Comparison of ENCODE assay signal across 27 cellular contexts in the genomic region with DNA sequence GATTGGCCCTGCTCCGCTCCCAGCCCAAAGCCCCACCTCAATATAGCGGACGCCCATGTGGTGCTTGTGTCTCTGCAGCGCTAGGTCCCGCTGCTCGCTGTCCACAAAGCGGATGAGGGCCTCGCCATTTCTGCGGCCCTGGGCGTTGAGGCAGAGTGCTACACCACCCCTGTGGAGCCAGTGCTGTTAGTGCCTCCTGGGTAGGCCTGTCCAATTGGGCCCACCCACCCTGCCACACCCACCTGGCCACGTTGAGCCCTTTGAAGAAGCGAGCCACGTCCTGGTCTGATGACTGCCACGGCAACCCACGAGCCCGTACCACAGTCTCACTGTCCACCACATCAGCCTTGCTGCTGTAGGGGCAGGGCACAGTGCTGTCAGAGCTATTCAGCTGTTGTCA. TPM values are rescaled to one million over a fixed set of nuclear protein-coding genes. Genes with fewer than 3 reads are reported as not detected.
DNase-seq lines count a peak whose midpoint lies in the region; ATAC-seq and TF ChIP-seq lines count a peak whose summit lies in the region.
"Had no signal": no experiment of that assay in that cellular context is flagged by ENCODE, and none has a peak within 500 bp of the region (broad histone marks: within the 10 kb centered on the region; RNA-seq: fewer than 3 reads in every experiment).

No MANE protein-coding gene starts in this region.

- H3K27ac Mint-ChIP-seq in activated CD4-positive, alpha-beta T cell treated with anti-CD3 and anti-CD28 coated beads, Interleukin-2, amount 10 ng/mL, durations not matched to agents 24 days and 14 days: no peak overlapping the region
- peak overlapping the region; percentile 43 for H3K27ac Mint-ChIP-seq in T-helper 17 cell
- H3K27ac Mint-ChIP-seq: activated naive CD4-positive, alpha-beta T cell treated with anti-CD3 and anti-CD28 coated beads for 36 hours; mesothelial cell of epicardium; nephron progenitor cell had no signal

- ATAC-seq in T-helper 17 cell: no peak
- no peak for ATAC-seq in right lobe of liver
- ATAC-seq in sciatic nerve: no peak
- ATAC-seq: CD8-positive, alpha-beta T cell; esophagus mucosa; left lung had no signal

- no peaks in the 10 kb centered on the region for H3K79me2 ChIP-seq in MM.1S (ENCODE audit: low read length)

- H3F3A ChIP-seq in MM.1S (ENCODE audit: insufficient read depth, low read length): peaks cover 16% of the 10 kb centered on the region

- POLR2A ChIA-PET in HEK293T (lab: Yijun Ruan, JAX): interaction anchor here (1.0 kb wide), 1 partner anchor 147 kb away, joined by 3 read pairs; a partner anchor contains a TSS

- H3K4me3 ChIP-seq in right lobe of liver (no peak overlapping the region), MM.1S (ENCODE audit: low read length) (no peak overlapping the region)
- H3K4me3 ChIP-seq: breast epithelium, coronary artery, left lung, transverse colon had no signal

- H3K4me1 ChIP-seq in right lobe of liver (peaks cover 0 to 35% (median 18%) of the 10 kb centered on the region in 4 donors), MM.1S (ENCODE audit: low read length) (peaks cover 15% of the 10 kb centered on the region)
- H3K4me1 ChIP-seq: breast epithelium had no signal

- H3K36me3 Mint-ChIP-seq in activated CD4-positive, alpha-beta T cell treated with anti-CD3 and anti-CD28 coated beads, Interleukin-2, amount 10 ng/mL, durations not matched to agents 24 days and 14 days (ENCODE audit: low read depth): peaks cover 20% of the 10 kb centered on the region
- H3K36me3 Mint-ChIP-seq in T-helper 17 cell (ENCODE audit: low read depth): no peaks in the 10 kb centered on the region

- H3K27me3 Mint-ChIP-seq in activated CD4-positive, alpha-beta T cell treated with anti-CD3 and anti-CD28 coated beads, Interleukin-2, amount 10 ng/mL, durations not matched to agents 24 days and 14 days: peaks cover 2% of the 10 kb centered on the region
- H3K27me3 Mint-ChIP-seq in T-helper 17 cell: no peaks in the 10 kb centered on the region
- H3K27me3 Mint-ChIP-seq: effector memory CD8-positive, alpha-beta T cell had no signal

- TF ChIP-seq CTCF in right lobe of liver (IDR thresholded peaks at IDR 0.05): no peak
- TF ChIP-seq CTCF in MM.1S (IDR thresholded peaks at IDR 0.05; ENCODE audit: low read length): no peak

- H3K36me3 ChIP-seq in right lobe of liver (peaks cover 0 to 51% (median 25%) of the 10 kb centered on the region in 4 donors), MM.1S (replicated peaks; ENCODE audit: insufficient read depth, low read length) (no peaks in the 10 kb centered on the region)
- H3K36me3 ChIP-seq: breast epithelium, transverse colon had no signal

- H3K9me2 ChIP-seq in MM.1S (replicated peaks; ENCODE audit: insufficient read depth, low read length): no peaks in the 10 kb centered on the region
- H3K9me2 ChIP-seq: SK-N-SH had no signal

- intact Hi-C loops in activated CD4-positive, alpha-beta T cell treated with anti-CD3 and anti-CD28 coated beads, Interleukin-2, amount 10 ng/mL, durations not matched to agents 24 days and 14 days (cut with micrococcal nuclease): no loop called here
- intact Hi-C loops in right lobe of liver (cut with DNase I): loop anchor here (10.0 kb wide), 2 partner anchors 148 to 158 kb away; a partner anchor contains a TSS
- intact Hi-C loops in sciatic nerve (cut with DNase I): loop anchor here (10.0 kb wide), 1 partner anchor 148 kb away; a partner anchor contains a TSS

- H3K4me3 Mint-ChIP-seq in activated CD4-positive, alpha-beta T cell treated with anti-CD3 and anti-CD28 coated beads, Interleukin-2, amount 10 ng/mL, durations not matched to agents 24 days and 14 days: no peak overlapping the region
- H3K4me3 Mint-ChIP-seq in T-helper 17 cell: no peak overlapping the region
- H3K4me3 Mint-ChIP-seq: activated naive CD4-positive, alpha-beta T cell treated with anti-CD3 and anti-CD28 coated beads for 36 hours; CD8-positive, alpha-beta T cell; effector memory CD8-positive, alpha-beta T cell; mesothelial cell of epicardium; nephron progenitor cell had no signal

- CTCF ChIA-PET in HEK293T (lab: Yijun Ruan, JAX): no interaction called here

- WGBS in right lobe of liver (ENCODE audit: insufficient coverage, low coverage, low lambda C conversion rate, missing lambda C conversion rate): no CpG with 5 or more reads among the region's 16 CpGs

- H3K27ac ChIP-seq in right lobe of liver (no peak overlapping the region), MM.1S (ENCODE audit: low read length) (no peak overlapping the region)
- H3K27ac ChIP-seq: coronary artery, left lung, WERI-Rb-1 had no signal

- peak; percentile 59 for DNase-seq in activated CD4-positive, alpha-beta T cell treated with anti-CD3 and anti-CD28 coated beads, Interleukin-2, amount 10 ng/mL, durations not matched to agents 24 days and 14 days
- DNase-seq in activated CD4-positive, alpha-beta T cell treated with anti-CD3 and anti-CD28 coated beads, Interleukin-2, amount 50 U/mL, for 48 hours: no peak
- no peak for DNase-seq in T-helper 17 cell
- DNase-seq in right lobe of liver: peak in 2 of 3 donors; percentile 46 to 60
- DNase-seq in sciatic nerve (ENCODE audit: low spot score): peak; percentile 57
- no peak for DNase-seq in epidermal melanocyte (ENCODE audit: insufficient read length, low spot score)
- DNase-seq in MM.1S: no peak
- no peak for DNase-seq in HEK293T (ENCODE audit: extremely low spot score)
- DNase-seq: AML-193; amygdala; CD8-positive, alpha-beta T cell; DMS79; effector memory CD8-positive, alpha-beta T cell; foreskin melanocyte; NCI-H2081; NCI-H226; nephron progenitor cell; posterior cingulate gyrus; SK-N-SH; transverse colon; WERI-Rb-1 had no signal

- no peaks in the 10 kb centered on the region for H3K9me3 Mint-ChIP-seq in activated CD4-positive, alpha-beta T cell treated with anti-CD3 and anti-CD28 coated beads, Interleukin-2, amount 10 ng/mL, durations not matched to agents 24 days and 14 days
- H3K9me3 Mint-ChIP-seq: activated naive CD4-positive, alpha-beta T cell treated with anti-CD3 and anti-CD28 coated beads for 36 hours; CD8-positive, alpha-beta T cell; effector memory CD8-positive, alpha-beta T cell; mesothelial cell of epicardium; nephron progenitor cell had no signal

- no peaks in the 10 kb centered on the region for H4K20me1 ChIP-seq in MM.1S (ENCODE audit: insufficient read depth, low read length)

- no peak overlapping the region for H3K9ac ChIP-seq in MM.1S (ENCODE audit: low read length)
- H3K9ac ChIP-seq: SK-N-SH had no signal

- no peaks in the 10 kb centered on the region for H3K27me3 ChIP-seq in right lobe of liver
- no peaks in the 10 kb centered on the region for H3K27me3 ChIP-seq in MM.1S (replicated peaks; ENCODE audit: insufficient read depth, low read length)
- H3K27me3 ChIP-seq: breast epithelium, transverse colon had no signal

- no peak overlapping the region for H3K4me2 ChIP-seq in MM.1S (ENCODE audit: low read depth, low read length)
- H3K4me2 ChIP-seq: SK-N-SH had no signal

- H2AFZ ChIP-seq in MM.1S (ENCODE audit: low read length): no peak overlapping the region

- H3K9me3 ChIP-seq in T-helper 17 cell (ENCODE audit: control insufficient read depth, low read length, poor library complexity, severe bottlenecking): no peaks in the 10 kb centered on the region
- H3K9me3 ChIP-seq in right lobe of liver: no peaks in the 10 kb centered on the region
- no peaks in the 10 kb centered on the region for H3K9me3 ChIP-seq in MM.1S (replicated peaks; ENCODE audit: insufficient read depth, low read length)
- H3K9me3 ChIP-seq: breast epithelium, left lung, SK-N-SH, transverse colon had no signal

- TF ChIP-seq POLR2A in right lobe of liver (IDR thresholded peaks at IDR 0.05): no peak

- H3K4me1 Mint-ChIP-seq in activated CD4-positive, alpha-beta T cell treated with anti-CD3 and anti-CD28 coated beads, Interleukin-2, amount 10 ng/mL, durations not matched to agents 24 days and 14 days: peaks cover 41% of the 10 kb centered on the region
- peaks cover 24% of the 10 kb centered on the region for H3K4me1 Mint-ChIP-seq in T-helper 17 cell

TF ChIP-seq in HEK293T, 16 proteins besides CTCF, POLR2A, EP300 and RAD21 (continues in another document):
- TF ChIP-seq CTBP1 (IDR thresholded peaks at IDR 0.05; ENCODE audit: borderline replicate concordance) (no peak), ZNF384 (IDR thresholded peaks at IDR 0.05) (no peak), L3MBTL2 (conservative IDR thresholded peaks at IDR 0.05) (no peak), TARDBP (IDR thresholded peaks at IDR 0.05) (no peak), SUZ12 (IDR thresholded peaks at IDR 0.05) (no peak), HDGF (IDR thresholded peaks at IDR 0.05; ENCODE audit: borderline replicate concordance) (no peak), SP1 (IDR thresholded peaks at IDR 0.05) (no peak), ELF4 (IDR thresholded peaks at IDR 0.05) (no peak), NFRKB (IDR thresholded peaks at IDR 0.05) (no peak), FOXA1 (IDR thresholded peaks at IDR 0.05) (no peak), LEF1 (IDR thresholded peaks at IDR 0.05; ENCODE audit: borderline replicate concordance) (no peak), ARNT (IDR thresholded peaks at IDR 0.05) (no peak), FOXK2 (IDR thresholded peaks at IDR 0.05) (no peak)
- TF ChIP-seq, protein P1, sequence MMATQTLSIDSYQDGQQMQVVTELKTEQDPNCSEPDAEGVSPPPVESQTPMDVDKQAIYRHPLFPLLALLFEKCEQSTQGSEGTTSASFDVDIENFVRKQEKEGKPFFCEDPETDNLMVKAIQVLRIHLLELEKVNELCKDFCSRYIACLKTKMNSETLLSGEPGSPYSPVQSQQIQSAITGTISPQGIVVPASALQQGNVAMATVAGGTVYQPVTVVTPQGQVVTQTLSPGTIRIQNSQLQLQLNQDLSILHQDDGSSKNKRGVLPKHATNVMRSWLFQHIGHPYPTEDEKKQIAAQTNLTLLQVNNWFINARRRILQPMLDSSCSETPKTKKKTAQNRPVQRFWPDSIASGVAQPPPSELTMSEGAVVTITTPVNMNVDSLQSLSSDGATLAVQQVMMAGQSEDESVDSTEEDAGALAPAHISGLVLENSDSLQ (IDR thresholded peaks at IDR 0.05): no peak

RNA-seq across cellular contexts. Expression of a gene that starts 3.6 kb away (rescaled TPM):
- 0.07 and 0.09 TPM in 2 replicates for total RNA-seq in activated CD4-positive, alpha-beta T cell treated with anti-CD3 and anti-CD28 coated beads, Interleukin-2, amount 10 ng/mL, durations not matched to agents 24 days and 14 days
- under 1 TPM; 0.10 to 0.16 TPM for total RNA-seq in T-helper 17 cell
- 100 to 1,000 TPM in 1 of 6 experiments, 10 to 100 TPM in 5; 44.8 to 102 (median 57.9) TPM for total RNA-seq in right lobe of liver
- 0.36 TPM for total RNA-seq in sciatic nerve
- total RNA-seq: CD8-positive, alpha-beta T cell had no signal

RNA-seq across cellular contexts. Expression of a gene that starts 12.8 kb away (rescaled TPM):
- 7.2 and 8.4 TPM in 2 replicates for total RNA-seq in activated CD4-positive, alpha-beta T cell treated with anti-CD3 and anti-CD28 coated beads, Interleukin-2, amount 10 ng/mL, durations not matched to agents 24 days and 14 days
- total RNA-seq in T-helper 17 cell: 1 to 10 TPM; 6.6 to 7.4 TPM
- 10 to 100 TPM in 5 of 6 experiments, 1 to 10 TPM in 1; 9.7 to 21.2 (median 13.7) TPM for total RNA-seq in right lobe of liver
- 17.4 TPM for total RNA-seq in sciatic nerve

RNA-seq across cellular contexts. Expression of a gene that starts 32.0 kb away (rescaled TPM):
- 103 and 106 TPM in 2 replicates for total RNA-seq in activated CD4-positive, alpha-beta T cell treated with anti-CD3 and anti-CD28 coated beads, Interleukin-2, amount 10 ng/mL, durations not matched to agents 24 days and 14 days
- 100 to 1,000 TPM; 148 to 171 TPM for total RNA-seq in T-helper 17 cell
- total RNA-seq in right lobe of liver: 1 to 10 TPM; 1.6 to 9.6 (median 4.5) TPM
- total RNA-seq in sciatic nerve: 75.5 TPM

Comparison
In these comparisons a context has a peak if more than half of its experiments do, and no peak if none do; other contexts are left out.
1. DNase-seq: peak in activated CD4-positive, alpha-beta T cell treated with anti-CD3 and anti-CD28 coated beads, Interleukin-2, amount 10 ng/mL, durations not matched to agents 24 days and 14 days (single experiment), right lobe of liver (2 of 3) and sciatic nerve (single experiment); none in activated CD4-positive, alpha-beta T cell treated with anti-CD3 and anti-CD28 coated beads, Interleukin-2, amount 50 U/mL, for 48 hours (0 of 2), T-helper 17 cell (0 of 3), epidermal melanocyte (single experiment), MM.1S (single experiment) and HEK293T (single experiment).
2. RNA of a gene that starts 3.6 kb away (total RNA-seq): 44.8 to 102 TPM in right lobe of liver; 0.36 TPM in sciatic nerve (single experiment), 0.10 to 0.16 TPM in T-helper 17 cell and 0.07 to 0.09 TPM in activated CD4-positive, alpha-beta T cell treated with anti-CD3 and anti-CD28 coated beads, Interleukin-2, amount 10 ng/mL, durations not matched to agents 24 days and 14 days; every median in the first group is over 10 times any median in the second.